28 cellular contexts compared by ENCODE assay signal in genomic region chr10:1217237-1217587, GRCh38.
"Had no signal": no experiment of that assay in that cellular context is flagged by ENCODE, and none has a peak within 500 bp of the region (broad histone marks: within the 10 kb centered on the region; RNA-seq: fewer than 3 reads in every experiment).

No MANE protein-coding gene starts in this region.

- ATAC-seq: heart left ventricle, left ventricle myocardium superior, natural killer cell had no signal

- H3K4me1 Mint-ChIP-seq: naive B cell, natural killer cell, nephron progenitor cell had no signal

- H3K4me3 ChIP-seq: heart left ventricle, lower lobe of right lung, neural progenitor cell, right atrium auricular region, right lobe of liver, smooth muscle cell, suprapubic skin, thoracic aorta, tibial artery, uterus had no signal

- H3K9me3 Mint-ChIP-seq: natural killer cell; stimulated activated naive CD8-positive, alpha-beta T cell treated with anti-CD3 and anti-CD28 coated beads, Interleukin-15, Interleukin-2, amounts not matched to agents 100 ng/mL and 50 ng/mL, for 24 hours had no signal

- H3K27ac Mint-ChIP-seq: naive B cell; natural killer cell; nephron progenitor cell; neural progenitor cell; progenitor cell of endocrine pancreas; stimulated activated naive CD8-positive, alpha-beta T cell treated with anti-CD3 and anti-CD28 coated beads, Interleukin-15, Interleukin-2, amounts not matched to agents 100 ng/mL and 50 ng/mL, for 24 hours had no signal

- H3K4me3 Mint-ChIP-seq: naive B cell; natural killer cell; nephron progenitor cell; neural progenitor cell; stimulated activated naive CD8-positive, alpha-beta T cell treated with anti-CD3 and anti-CD28 coated beads, Interleukin-15, Interleukin-2, amounts not matched to agents 100 ng/mL and 50 ng/mL, for 24 hours had no signal

- H3K9me3 ChIP-seq: lower lobe of right lung, neutrophil, right atrium auricular region, right lobe of liver, suprapubic skin, thoracic aorta, tibial artery, uterus had no signal

- H3K36me3 Mint-ChIP-seq: naive B cell, natural killer cell, neural progenitor cell had no signal

- H3K27ac ChIP-seq: heart left ventricle, lower lobe of right lung, neural progenitor cell, neutrophil, parathyroid adenoma, right atrium auricular region, right lobe of liver, suprapubic skin, thoracic aorta, tibial artery, uterus had no signal

- DNase-seq: heart left ventricle; hypothalamus; left ventricle myocardium superior; lower lobe of right lung; mammary epithelial cell; mesenchymal stem cell; naive B cell; natural killer cell; nephron progenitor cell; occipital lobe; right lobe of liver; stimulated activated CD4-positive, alpha-beta T cell treated with anti-CD3 and anti-CD28 coated beads, Interleukin-12 subunit alpha, Interleukin-12 subunit beta, amount 100 ng/mL, for 4 hours; stimulated activated CD4-positive, alpha-beta T cell treated with anti-CD3 and anti-CD28 coated beads, Interleukin-15, amount 100 ng/mL, for 24 hours; stimulated activated CD4-positive, alpha-beta T cell treated with anti-CD3 and anti-CD28 coated beads, Interleukin-2, amount 100 ng/mL, for 24 hours; stimulated activated CD4-positive, alpha-beta T cell treated with anti-CD3 and anti-CD28 coated beads, Interleukin-4, amount 100 ng/mL, for 1 hour; stimulated activated naive CD4-positive, alpha-beta T cell; tibial artery; trophoblast cell; uterus had no signal

- H3K4me1 ChIP-seq: heart left ventricle, lower lobe of right lung, neural progenitor cell, parathyroid adenoma, right atrium auricular region, right lobe of liver, suprapubic skin, tibial artery, uterus had no signal

- H3K36me3 ChIP-seq: heart left ventricle, lower lobe of right lung, neural progenitor cell, right atrium auricular region, right lobe of liver, suprapubic skin, thoracic aorta, tibial artery, uterus had no signal

- H3K27me3 Mint-ChIP-seq: stimulated activated naive CD8-positive, alpha-beta T cell treated with anti-CD3 and anti-CD28 coated beads, Interleukin-15, Interleukin-2, amounts not matched to agents 100 ng/mL and 50 ng/mL, for 24 hours had no signal

- H3K27me3 ChIP-seq: heart left ventricle, neural progenitor cell, neutrophil, right atrium auricular region, right lobe of liver, suprapubic skin, uterus had no signal
